1 cellular context compared by ENCODE assay signal in genomic region chr6:32969685-32970412, GRCh38.
A peak's percentile ranks its signal among the peaks of the same experiment; 100 is the strongest.
TF ChIP-seq lines count a peak whose summit lies in the region.

No MANE protein-coding gene starts in this region.

TF ChIP-seq in HepG2, 621 proteins besides CTCF, POLR2A, EP300 and RAD21 (continued from another document and continues in another):
- TF ChIP-seq ZSCAN20 (CRISPR knock-in tag; IDR thresholded peaks at IDR 0.05; ENCODE audit: borderline replicate concordance) (peak; percentile 58; the same call in 1 of the 2 replicates), MAFF (IDR thresholded peaks at IDR 0.05; ENCODE audit: low read depth, low read length) (peak; percentile 73), ZNF615 (CRISPR knock-in tag; IDR thresholded peaks at IDR 0.05; ENCODE audit: borderline replicate concordance) (peak; percentile 28; the same call in 1 of the 2 replicates), ZNF644 (CRISPR knock-in tag; IDR thresholded peaks at IDR 0.05; ENCODE audit: low read depth) (no peak), ZNF598 (CRISPR knock-in tag; IDR thresholded peaks at IDR 0.05; ENCODE audit: borderline replicate concordance) (no peak), SIN3B (IDR thresholded peaks at IDR 0.05; ENCODE audit: low read length) (no peak; the same call in 1 of the 2 replicates), ELF4 (CRISPR knock-in tag; IDR thresholded peaks at IDR 0.05; ENCODE audit: borderline replicate concordance) (no peak), DBP (CRISPR knock-in tag; IDR thresholded peaks at IDR 0.05; ENCODE audit: not compliant biosample characterization) (peak; percentile 32), ZNF264 (CRISPR knock-in tag; IDR thresholded peaks at IDR 0.05) (peak; percentile 84), FOXC1 (CRISPR knock-in tag; IDR thresholded peaks at IDR 0.05; ENCODE audit: borderline replicate concordance) (no peak), TFE3 (CRISPR knock-in tag; IDR thresholded peaks at IDR 0.05) (0 out of 2 replicates have a peak, but pooled peaks have one; percentile 3), ZNF749 (CRISPR knock-in tag; IDR thresholded peaks at IDR 0.05; ENCODE audit: borderline replicate concordance) (0 out of 2 replicates have a peak, but pooled peaks have one; percentile 60), FOSL2 (CRISPR knock-in tag; IDR thresholded peaks at IDR 0.05) (peak; percentile 84), MTERF4 (CRISPR knock-in tag; IDR thresholded peaks at IDR 0.05) (peak; percentile 57; the same call in 1 of the 2 replicates), ASH2L (IDR thresholded peaks at IDR 0.05; ENCODE audit: insufficient read length, low read depth, low read length) (peak; percentile 9), HNF4A (CRISPR knock-in tag; IDR thresholded peaks at IDR 0.05) (peak; percentile 40; the same call in 1 of the 2 replicates), ISX (CRISPR knock-in tag; conservative IDR thresholded peaks at IDR 0.05) (0 out of 2 replicates have a peak, but pooled peaks have one; percentile 5), MEIS1 (CRISPR knock-in tag; IDR thresholded peaks at IDR 0.05; ENCODE audit: borderline replicate concordance) (0 out of 2 replicates have a peak, but pooled peaks have one; percentile 16), MXD1 (CRISPR knock-in tag; IDR thresholded peaks at IDR 0.05) (0 out of 2 replicates have a peak, but pooled peaks have one; percentile 0), ZFY (CRISPR knock-in tag; IDR thresholded peaks at IDR 0.05) (peak; percentile 85), KAT7 (CRISPR knock-in tag; IDR thresholded peaks at IDR 0.05; ENCODE audit: borderline replicate concordance) (no peak), YEATS2 (CRISPR knock-in tag; IDR thresholded peaks at IDR 0.05; ENCODE audit: borderline replicate concordance) (peak; percentile 18; the same call in 1 of the 2 replicates), MTF2 (CRISPR knock-in tag; IDR thresholded peaks at IDR 0.05; ENCODE audit: borderline replicate concordance) (no peak), TBX3 (IDR thresholded peaks at IDR 0.05; ENCODE audit: borderline replicate concordance) (no peak), SMAD9 (CRISPR knock-in tag; IDR thresholded peaks at IDR 0.05) (no peak), REL (CRISPR knock-in tag; conservative IDR thresholded peaks at IDR 0.05) (0 out of 2 replicates have a peak, but pooled peaks have one; percentile 55), THRA (CRISPR knock-in tag; IDR thresholded peaks at IDR 0.05; ENCODE audit: borderline replicate concordance) (peak; percentile 20; the same call in 1 of the 2 replicates), REST (IDR thresholded peaks at IDR 0.05; ENCODE audit: borderline replicate concordance in 1 of 2, low read depth in 1 of 2, low read length in 2 of 2) (peak in 1 of 2 experiments; percentile 51; a peak in 2 of 4 replicates), ZSCAN5A (CRISPR knock-in tag; IDR thresholded peaks at IDR 0.05; ENCODE audit: borderline replicate concordance) (peak; percentile 92; the same call in 1 of the 2 replicates), ZNF430 (CRISPR knock-in tag; IDR thresholded peaks at IDR 0.05) (peak; percentile 68; the same call in 1 of the 2 replicates), ZNF367 (CRISPR knock-in tag; IDR thresholded peaks at IDR 0.05; ENCODE audit: borderline replicate concordance) (0 out of 2 replicates have a peak, but pooled peaks have one; percentile 45), NFE2L1 (CRISPR knock-in tag; IDR thresholded peaks at IDR 0.05; ENCODE audit: borderline replicate concordance) (peak; percentile 100), CERS6 (CRISPR knock-in tag; IDR thresholded peaks at IDR 0.05) (no peak), ZNF788 (CRISPR knock-in tag; IDR thresholded peaks at IDR 0.05; ENCODE audit: borderline replicate concordance) (0 out of 2 replicates have a peak, but pooled peaks have one; percentile 45), ATRX (CRISPR knock-in tag; IDR thresholded peaks at IDR 0.05; ENCODE audit: borderline replicate concordance) (no peak), ZNF543 (CRISPR knock-in tag; IDR thresholded peaks at IDR 0.05) (0 out of 2 replicates have a peak, but pooled peaks have one; percentile 46), CREM (IDR thresholded peaks at IDR 0.05) (no peak), CREM (CRISPR knock-in tag; IDR thresholded peaks at IDR 0.05) (no peak), ZKSCAN8 (CRISPR knock-in tag; IDR thresholded peaks at IDR 0.05; ENCODE audit: borderline replicate concordance) (peak; percentile 9; the same call in 1 of the 2 replicates), ZNF354B (CRISPR knock-in tag; IDR thresholded peaks at IDR 0.05) (0 out of 2 replicates have a peak, but pooled peaks have one; percentile 27), MED1 (CRISPR knock-in tag; IDR thresholded peaks at IDR 0.05) (no peak), ATF3 (CRISPR knock-in tag; IDR thresholded peaks at IDR 0.05) (peak; percentile 31; the same call in 1 of the 2 replicates), GLI4 (CRISPR knock-in tag; IDR thresholded peaks at IDR 0.05; ENCODE audit: borderline replicate concordance) (peak; percentile 94; the same call in 1 of the 2 replicates), KDM5A (IDR thresholded peaks at IDR 0.05; ENCODE audit: borderline replicate concordance, low read length) (no peak; the same call in 1 of the 2 replicates), XBP1 (CRISPR knock-in tag; IDR thresholded peaks at IDR 0.05) (0 out of 2 replicates have a peak, but pooled peaks have one; percentile 27), ZNF503 (CRISPR knock-in tag; IDR thresholded peaks at IDR 0.05) (0 out of 2 replicates have a peak, but pooled peaks have one; percentile 16), NONO (IDR thresholded peaks at IDR 0.05) (no peak), NONO (CRISPR knock-in tag; conservative IDR thresholded peaks at IDR 0.05) (peak; percentile 35; the same call in 1 of the 2 replicates), ZNF251 (CRISPR knock-in tag; IDR thresholded peaks at IDR 0.05) (no peak), SP140L (CRISPR knock-in tag; IDR thresholded peaks at IDR 0.05; ENCODE audit: borderline replicate concordance) (no peak), ZSCAN25 (CRISPR knock-in tag; IDR thresholded peaks at IDR 0.05) (peak; percentile 41; the same call in 1 of the 2 replicates), IRF1 (CRISPR knock-in tag; IDR thresholded peaks at IDR 0.05; ENCODE audit: low read depth) (0 out of 2 replicates have a peak, but pooled peaks have one; percentile 49), ARID2 (CRISPR knock-in tag; IDR thresholded peaks at IDR 0.05; ENCODE audit: borderline replicate concordance) (peak; percentile 79; the same call in 1 of the 2 replicates), SIX4 (CRISPR knock-in tag; IDR thresholded peaks at IDR 0.05) (no peak)
